Comparison of ENCODE assay signal across 1 cellular context in genomic region chr21:15749045-15749867, GRCh38.
TF ChIP-seq lines count a peak whose summit lies in the region.

No MANE protein-coding gene starts in this region.

TF ChIP-seq in HepG2, 621 proteins besides CTCF, POLR2A, EP300 and RAD21 (continued from another document):
- TF ChIP-seq ZNF432 (CRISPR knock-in tag; IDR thresholded peaks at IDR 0.05; ENCODE audit: borderline replicate concordance): no peak
- peak; percentile 86 for TF ChIP-seq NFE2L2 (IDR thresholded peaks at IDR 0.05; ENCODE audit: low read length)
- TF ChIP-seq MAFK (conservative IDR thresholded peaks at IDR 0.05 in 1 of 2, IDR thresholded peaks at IDR 0.05 in 1 of 2; ENCODE audit: low read length in 2 of 2): peak; percentile 94 to 95
- no peak for TF ChIP-seq ZFP37 (CRISPR knock-in tag; IDR thresholded peaks at IDR 0.05; ENCODE audit: borderline replicate concordance)
- no peak for TF ChIP-seq ZNF75D (CRISPR knock-in tag; IDR thresholded peaks at IDR 0.05; ENCODE audit: borderline replicate concordance)
- TF ChIP-seq ZNF746 (CRISPR knock-in tag; IDR thresholded peaks at IDR 0.05): no peak
- TF ChIP-seq FOXA1 (IDR thresholded peaks at IDR 0.05): no peak
- TF ChIP-seq FOXA1 (CRISPR knock-in tag; IDR thresholded peaks at IDR 0.05): peak; percentile 34; the same call in 1 of the 2 replicates
- no peak for TF ChIP-seq KIAA2018 (CRISPR knock-in tag; IDR thresholded peaks at IDR 0.05; ENCODE audit: borderline replicate concordance)
